Comparison of ENCODE assay signal across 7 cellular contexts in the genomic region with DNA sequence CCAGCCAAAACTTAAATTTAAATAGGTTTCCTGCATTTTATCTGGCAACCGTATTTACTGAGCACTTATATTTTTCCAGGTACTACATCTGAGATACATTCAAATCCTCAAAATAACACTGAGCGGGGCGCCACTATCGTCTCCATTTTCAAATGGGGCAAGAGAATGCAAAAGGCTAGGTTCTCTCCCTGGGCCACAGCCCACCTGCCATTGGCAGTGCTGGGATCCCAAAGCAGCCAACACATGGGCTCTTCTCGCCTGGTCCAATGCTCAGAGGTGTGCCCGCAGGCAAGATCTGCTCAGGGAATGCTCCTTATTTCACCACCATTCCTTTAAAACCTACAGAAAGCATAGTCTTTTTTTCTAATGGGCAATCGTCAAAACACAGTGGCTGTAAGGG.
"Had no signal": no experiment of that assay in that cellular context is flagged by ENCODE, and none has a peak within 500 bp of the region (broad histone marks: within the 10 kb centered on the region; RNA-seq: fewer than 3 reads in every experiment).

No MANE protein-coding gene starts in this region.

- H3K4me3 Mint-ChIP-seq: IgD-negative memory B cell had no signal

- DNase-seq: IMR-90, KBM-7, KG1 had no signal

- H3K27ac Mint-ChIP-seq: IgD-negative memory B cell had no signal

- ATAC-seq: HepG2, K562 had no signal

- H3K36me3 Mint-ChIP-seq: IgD-negative memory B cell had no signal

- H3K27ac ChIP-seq: HL-60 had no signal

- H3K4me1 Mint-ChIP-seq: IgD-negative memory B cell had no signal

- H3K4me3 ChIP-seq: K562 had no signal
